Comparison of ENCODE assay signal across 8 cellular contexts in genomic region chr12:45670339-45671065, GRCh38. TPM values are rescaled to one million over a fixed set of nuclear protein-coding genes. Genes with fewer than 3 reads are reported as not detected.
DNase-seq lines count a peak whose midpoint lies in the region; ATAC-seq lines count a peak whose summit lies in the region.

No MANE protein-coding gene starts in this region.

- H3K36me3 Mint-ChIP-seq in effector memory CD8-positive, alpha-beta T cell (ENCODE audit: insufficient read depth) = no peaks in the 10 kb centered on the region

- ATAC-seq in GM21447 (IDR thresholded peaks at IDR 0.05; ENCODE audit: unreplicated experiment) (peak; percentile 67), HG03565 (IDR thresholded peaks at IDR 0.05; ENCODE audit: unreplicated experiment) (peak; percentile 49)
- ATAC-seq in effector memory CD8-positive, alpha-beta T cell (replicated peaks) = peak; percentile 87

- no peak overlapping the region for H3K27ac Mint-ChIP-seq in effector memory CD8-positive, alpha-beta T cell

- no peaks in the 10 kb centered on the region for H3K27me3 Mint-ChIP-seq in effector memory CD8-positive, alpha-beta T cell

- DNase-seq in GM03348 (ENCODE audit: low spot score) = peak; percentile 16
- DNase-seq in effector memory CD8-positive, alpha-beta T cell = peak in 1 of 3 experiments; percentile 5
- no peak for DNase-seq in mesenteric fat pad (ENCODE audit: low spot score)
- no peak for DNase-seq in DMS114 treated with DMSO at 0.1 percent for 48 hours (lab: John Stamatoyannopoulos, UW; ENCODE audit: unreplicated experiment)
- DNase-seq in globus pallidus (ENCODE audit: low spot score) = no peak
- DNase-seq in activated T-cell treated with anti-CD3 and anti-CD28 coated beads, Interleukin-2, amount 50 U/mL, for 48 hours = no peak

- H3K9me3 Mint-ChIP-seq in effector memory CD8-positive, alpha-beta T cell = no peaks in the 10 kb centered on the region

- peak overlapping the region; percentile 9 to 87 for H3K4me3 Mint-ChIP-seq in effector memory CD8-positive, alpha-beta T cell

- peaks cover 11 to 35% of the 10 kb centered on the region in 2 donors for H3K4me1 Mint-ChIP-seq in effector memory CD8-positive, alpha-beta T cell (ENCODE audit: low read depth in 2 of 2)

RNA-seq across cellular contexts. Expression of gene ARID2, which starts 59.0 kb away (rescaled TPM):
- total RNA-seq in mesenteric fat pad = 26.0 TPM
